Comparison of ENCODE assay signal across 29 cellular contexts in genomic region chr4:151885123-151885522, GRCh38.
"Had no signal": no experiment of that assay in that cellular context is flagged by ENCODE, and none has a peak within 500 bp of the region (broad histone marks: within the 10 kb centered on the region; RNA-seq: fewer than 3 reads in every experiment).

No MANE protein-coding gene starts in this region.

- H3K4me3 Mint-ChIP-seq: natural killer cell treated with Interleukin-12 subunit alpha and Interleukin-12 subunit beta and Interleukin-15 and Interleukin-18, amount 100 ng/mL, for 72 hours; nephron progenitor cell; neural crest cell; stimulated activated effector memory CD8-positive, alpha-beta T cell treated with anti-CD3 and anti-CD28 coated beads, Interleukin-12 subunit alpha, Interleukin-12 subunit beta, amount 100 ng/mL, for 72 hours; stimulated activated naive B cell treated with anti-CD40 and anti-IgM and Interleukin-4, amounts not matched to agents 10 μg/mL and 1 μg/mL and 100 μg/mL, for 72 hours; stimulated activated naive CD8-positive, alpha-beta T cell treated with anti-CD3 and anti-CD28 coated beads, Interleukin-15, Interleukin-2, amounts not matched to agents 100 ng/mL and 50 ng/mL, for 24 hours had no signal

- H3K36me3 ChIP-seq: neutrophil, pancreas, right lobe of liver, sigmoid colon, stomach, thoracic aorta, thyroid gland, tibial nerve, upper lobe of left lung, vagina had no signal

- H3K4me3 ChIP-seq: pancreas, psoas muscle, right lobe of liver, sigmoid colon, stomach, thoracic aorta, thyroid gland, tibial nerve, upper lobe of left lung, vagina had no signal

- H3K9me3 Mint-ChIP-seq: natural killer cell treated with Interleukin-12 subunit alpha and Interleukin-12 subunit beta and Interleukin-15 and Interleukin-18, amount 100 ng/mL, for 72 hours; nephron progenitor cell; neural crest cell; stimulated activated effector memory CD8-positive, alpha-beta T cell treated with anti-CD3 and anti-CD28 coated beads, Interleukin-12 subunit alpha, Interleukin-12 subunit beta, amount 100 ng/mL, for 72 hours; stimulated activated naive CD8-positive, alpha-beta T cell treated with anti-CD3 and anti-CD28 coated beads, Interleukin-15, Interleukin-2, amounts not matched to agents 100 ng/mL and 50 ng/mL, for 24 hours had no signal

- H3K27me3 ChIP-seq: neutrophil, pancreas, right lobe of liver, sigmoid colon, stomach, thyroid gland, tibial nerve, upper lobe of left lung, vagina had no signal

- H3K4me1 Mint-ChIP-seq: nephron progenitor cell, neural crest cell had no signal

- ATAC-seq: natural killer cell treated with Interleukin-12 subunit alpha and Interleukin-12 subunit beta and Interleukin-15 and Interleukin-18, amount 100 ng/mL, for 72 hours; pancreas; psoas muscle; right cardiac atrium; right lobe of liver; stimulated activated effector memory CD8-positive, alpha-beta T cell treated with anti-CD3 and anti-CD28 coated beads, Interleukin-12 subunit alpha, Interleukin-12 subunit beta, amount 100 ng/mL, for 72 hours; stimulated activated naive B cell treated with anti-CD40 and anti-IgM and Interleukin-4, amounts not matched to agents 10 μg/mL and 1 μg/mL and 100 μg/mL, for 72 hours had no signal

- DNase-seq: nephron progenitor cell; nucleus accumbens; pancreas; posterior cingulate gyrus; psoas muscle; right cardiac atrium; right lobe of liver; sigmoid colon; small intestine; stimulated activated CD4-positive, alpha-beta T cell treated with anti-CD3 and anti-CD28 coated beads, Interleukin-15, amount 100 ng/mL, for 24 hours; stimulated activated CD4-positive, alpha-beta T cell treated with anti-CD3 and anti-CD28 coated beads, Interleukin-2, amount 100 ng/mL, for 24 hours; stimulated activated CD4-positive, alpha-beta T cell treated with anti-CD3 and anti-CD28 coated beads, Interleukin-2, amount 100 ng/mL, for 48 hours; stimulated activated CD4-positive, alpha-beta T cell treated with anti-CD3 and anti-CD28 coated beads, Interleukin-4, amount 100 ng/mL, for 24 hours; stimulated activated naive B cell treated with anti-CD40 and anti-IgM and Interleukin-4, amounts not matched to agents 10 μg/mL and 1 μg/mL and 100 μg/mL, for 72 hours; stimulated activated naive CD4-positive, alpha-beta T cell treated with Interleukin-2 at 50 U/mL for 16 hours; stomach; thyroid gland; trophoblast cell; upper lobe of left lung had no signal

- FAIRE-seq: pancreas, small intestine, urothelium cell line had no signal

- H3K27me3 Mint-ChIP-seq: natural killer cell treated with Interleukin-12 subunit alpha and Interleukin-12 subunit beta and Interleukin-15 and Interleukin-18, amount 100 ng/mL, for 72 hours; stimulated activated naive B cell treated with anti-CD40 and anti-IgM and Interleukin-4, amounts not matched to agents 10 μg/mL and 1 μg/mL and 100 μg/mL, for 72 hours; stimulated activated naive CD8-positive, alpha-beta T cell treated with anti-CD3 and anti-CD28 coated beads, Interleukin-15, Interleukin-2, amounts not matched to agents 100 ng/mL and 50 ng/mL, for 24 hours had no signal

- H3K27ac ChIP-seq: neutrophil, pancreas, psoas muscle, right lobe of liver, sigmoid colon, stomach, thoracic aorta, thyroid gland, tibial nerve, upper lobe of left lung, vagina had no signal

- H3K27ac Mint-ChIP-seq: natural killer cell treated with Interleukin-12 subunit alpha and Interleukin-12 subunit beta and Interleukin-15 and Interleukin-18, amount 100 ng/mL, for 72 hours; nephron progenitor cell; progenitor cell of endocrine pancreas; stimulated activated effector memory CD8-positive, alpha-beta T cell treated with anti-CD3 and anti-CD28 coated beads, Interleukin-12 subunit alpha, Interleukin-12 subunit beta, amount 100 ng/mL, for 72 hours; stimulated activated naive B cell treated with anti-CD40 and anti-IgM and Interleukin-4, amounts not matched to agents 10 μg/mL and 1 μg/mL and 100 μg/mL, for 72 hours had no signal

- H3K36me3 Mint-ChIP-seq: natural killer cell treated with Interleukin-12 subunit alpha and Interleukin-12 subunit beta and Interleukin-15 and Interleukin-18, amount 100 ng/mL, for 72 hours; stimulated activated effector memory CD8-positive, alpha-beta T cell treated with anti-CD3 and anti-CD28 coated beads, Interleukin-12 subunit alpha, Interleukin-12 subunit beta, amount 100 ng/mL, for 72 hours had no signal

- H3K4me1 ChIP-seq: pancreas, psoas muscle, right lobe of liver, stomach, thyroid gland, tibial nerve, upper lobe of left lung, vagina had no signal

- H3K9me3 ChIP-seq: neutrophil, pancreas, psoas muscle, right lobe of liver, sigmoid colon, stomach, thoracic aorta, thyroid gland, upper lobe of left lung, vagina had no signal
